Comparison of ENCODE assay signal across 1 cellular context in the genomic region with DNA sequence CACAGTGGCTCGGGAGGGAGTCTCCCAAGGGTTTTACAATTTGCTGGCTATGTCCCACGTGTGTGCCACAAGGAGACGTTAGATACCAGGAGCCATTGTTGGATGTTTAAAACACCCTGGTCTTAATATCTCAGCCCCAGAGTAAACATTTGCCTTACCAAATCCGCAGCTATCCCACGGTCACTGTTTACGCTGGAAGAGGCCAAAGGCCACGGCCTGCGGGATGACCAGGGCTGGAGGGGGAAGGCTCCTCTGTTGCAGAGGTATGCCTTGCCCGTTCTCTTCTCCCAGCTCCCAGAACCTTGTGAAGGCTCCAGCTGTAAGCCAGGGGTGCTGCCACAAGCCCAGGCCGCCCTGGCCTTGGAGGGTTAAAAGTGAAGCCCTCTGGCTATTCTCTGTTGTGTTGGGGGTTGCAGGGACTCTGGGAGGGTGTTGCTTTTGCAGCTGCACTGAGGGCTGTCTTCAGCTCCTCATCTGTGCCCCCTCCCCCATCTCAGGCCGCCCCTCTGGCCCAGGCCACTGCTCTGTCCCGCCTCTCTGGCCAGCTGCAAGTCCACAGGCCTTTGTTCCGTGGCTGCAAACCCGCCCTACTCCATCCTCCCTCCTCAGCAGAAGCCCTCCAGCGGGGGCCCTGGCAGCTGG.
TF ChIP-seq lines count a peak whose summit lies in the region.

No MANE protein-coding gene starts in this region.

TF ChIP-seq in HepG2, 621 proteins besides CTCF, POLR2A, EP300 and RAD21 (continued from another document and continues in another):
- TF ChIP-seq, protein P1, sequence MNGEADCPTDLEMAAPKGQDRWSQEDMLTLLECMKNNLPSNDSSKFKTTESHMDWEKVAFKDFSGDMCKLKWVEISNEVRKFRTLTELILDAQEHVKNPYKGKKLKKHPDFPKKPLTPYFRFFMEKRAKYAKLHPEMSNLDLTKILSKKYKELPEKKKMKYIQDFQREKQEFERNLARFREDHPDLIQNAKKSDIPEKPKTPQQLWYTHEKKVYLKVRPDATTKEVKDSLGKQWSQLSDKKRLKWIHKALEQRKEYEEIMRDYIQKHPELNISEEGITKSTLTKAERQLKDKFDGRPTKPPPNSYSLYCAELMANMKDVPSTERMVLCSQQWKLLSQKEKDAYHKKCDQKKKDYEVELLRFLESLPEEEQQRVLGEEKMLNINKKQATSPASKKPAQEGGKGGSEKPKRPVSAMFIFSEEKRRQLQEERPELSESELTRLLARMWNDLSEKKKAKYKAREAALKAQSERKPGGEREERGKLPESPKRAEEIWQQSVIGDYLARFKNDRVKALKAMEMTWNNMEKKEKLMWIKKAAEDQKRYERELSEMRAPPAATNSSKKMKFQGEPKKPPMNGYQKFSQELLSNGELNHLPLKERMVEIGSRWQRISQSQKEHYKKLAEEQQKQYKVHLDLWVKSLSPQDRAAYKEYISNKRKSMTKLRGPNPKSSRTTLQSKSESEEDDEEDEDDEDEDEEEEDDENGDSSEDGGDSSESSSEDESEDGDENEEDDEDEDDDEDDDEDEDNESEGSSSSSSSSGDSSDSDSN (CRISPR knock-in tag; IDR thresholded peaks at IDR 0.05), result peak; percentile 47; the same call in 1 of the 2 replicates
- TF ChIP-seq, protein P2, sequence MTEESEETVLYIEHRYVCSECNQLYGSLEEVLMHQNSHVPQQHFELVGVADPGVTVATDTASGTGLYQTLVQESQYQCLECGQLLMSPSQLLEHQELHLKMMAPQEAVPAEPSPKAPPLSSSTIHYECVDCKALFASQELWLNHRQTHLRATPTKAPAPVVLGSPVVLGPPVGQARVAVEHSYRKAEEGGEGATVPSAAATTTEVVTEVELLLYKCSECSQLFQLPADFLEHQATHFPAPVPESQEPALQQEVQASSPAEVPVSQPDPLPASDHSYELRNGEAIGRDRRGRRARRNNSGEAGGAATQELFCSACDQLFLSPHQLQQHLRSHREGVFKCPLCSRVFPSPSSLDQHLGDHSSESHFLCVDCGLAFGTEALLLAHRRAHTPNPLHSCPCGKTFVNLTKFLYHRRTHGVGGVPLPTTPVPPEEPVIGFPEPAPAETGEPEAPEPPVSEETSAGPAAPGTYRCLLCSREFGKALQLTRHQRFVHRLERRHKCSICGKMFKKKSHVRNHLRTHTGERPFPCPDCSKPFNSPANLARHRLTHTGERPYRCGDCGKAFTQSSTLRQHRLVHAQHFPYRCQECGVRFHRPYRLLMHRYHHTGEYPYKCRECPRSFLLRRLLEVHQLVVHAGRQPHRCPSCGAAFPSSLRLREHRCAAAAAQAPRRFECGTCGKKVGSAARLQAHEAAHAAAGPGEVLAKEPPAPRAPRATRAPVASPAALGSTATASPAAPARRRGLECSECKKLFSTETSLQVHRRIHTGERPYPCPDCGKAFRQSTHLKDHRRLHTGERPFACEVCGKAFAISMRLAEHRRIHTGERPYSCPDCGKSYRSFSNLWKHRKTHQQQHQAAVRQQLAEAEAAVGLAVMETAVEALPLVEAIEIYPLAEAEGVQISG (CRISPR knock-in tag; IDR thresholded peaks at IDR 0.05), result 0 out of 2 replicates have a peak, but pooled peaks have one; percentile 39
- TF ChIP-seq YY1 (IDR thresholded peaks at IDR 0.05; ENCODE audit: insufficient read depth, insufficient replicate concordance, low read depth, low read length) (no peak), ARNTL (CRISPR knock-in tag; IDR thresholded peaks at IDR 0.05) (no peak), HNF4G (IDR thresholded peaks at IDR 0.05; ENCODE audit: borderline replicate concordance, low read depth, low read length) (peak; percentile 70), HNF4G (CRISPR knock-in tag; IDR thresholded peaks at IDR 0.05; ENCODE audit: borderline replicate concordance, low read depth) (peak; percentile 61; the same call in 1 of the 2 replicates), PHF8 (CRISPR knock-in tag; IDR thresholded peaks at IDR 0.05) (peak; percentile 39; the same call in 1 of the 2 replicates), ONECUT2 (CRISPR knock-in tag; IDR thresholded peaks at IDR 0.05) (no peak), CHD4 (IDR thresholded peaks at IDR 0.05; ENCODE audit: borderline replicate concordance, low read length) (no peak), ZNF367 (CRISPR knock-in tag; IDR thresholded peaks at IDR 0.05; ENCODE audit: borderline replicate concordance) (no peak), FOXA1 (IDR thresholded peaks at IDR 0.05) (no peak), FOXA1 (CRISPR knock-in tag; IDR thresholded peaks at IDR 0.05) (peak; percentile 75; the same call in 1 of the 2 replicates), MEIS1 (CRISPR knock-in tag; IDR thresholded peaks at IDR 0.05; ENCODE audit: borderline replicate concordance) (no peak), PTBP1 (IDR thresholded peaks at IDR 0.05; ENCODE audit: low read depth, low read length, poor library complexity, severe bottlenecking) (no peak), ZSCAN31 (CRISPR knock-in tag; IDR thresholded peaks at IDR 0.05; ENCODE audit: low read depth) (no peak), MIER2 (CRISPR knock-in tag; IDR thresholded peaks at IDR 0.05) (no peak), SIN3B (IDR thresholded peaks at IDR 0.05; ENCODE audit: low read length) (no peak), ZNF24 (IDR thresholded peaks at IDR 0.05) (no peak), ZFAT (CRISPR knock-in tag; conservative IDR thresholded peaks at IDR 0.05) (no peak), FIP1L1 (IDR thresholded peaks at IDR 0.05; ENCODE audit: borderline replicate concordance, insufficient read depth, low read depth, low read length) (no peak), HDAC2 (CRISPR knock-in tag; IDR thresholded peaks at IDR 0.05) (peak; percentile 74; the same call in 1 of the 2 replicates), ZNF546 (CRISPR knock-in tag; conservative IDR thresholded peaks at IDR 0.05) (no peak), JARID2 (CRISPR knock-in tag; IDR thresholded peaks at IDR 0.05; ENCODE audit: insufficient replicate concordance) (peak; percentile 19), RXRB (CRISPR knock-in tag; IDR thresholded peaks at IDR 0.05; ENCODE audit: borderline replicate concordance) (peak; percentile 62; the same call in 1 of the 2 replicates), ZNF615 (CRISPR knock-in tag; IDR thresholded peaks at IDR 0.05; ENCODE audit: borderline replicate concordance) (no peak), ZNF34 (CRISPR knock-in tag; IDR thresholded peaks at IDR 0.05; ENCODE audit: borderline replicate concordance) (no peak), POLR2AphosphoS5 (IDR thresholded peaks at IDR 0.05; ENCODE audit: low read depth, low read length) (no peak), KDM6A (CRISPR knock-in tag; IDR thresholded peaks at IDR 0.05; ENCODE audit: low read depth) (no peak), ZFP36L1 (CRISPR knock-in tag; IDR thresholded peaks at IDR 0.05) (no peak), PAX8 (CRISPR knock-in tag; IDR thresholded peaks at IDR 0.05; ENCODE audit: borderline replicate concordance) (no peak), ZNF841 (CRISPR knock-in tag; IDR thresholded peaks at IDR 0.05; ENCODE audit: borderline replicate concordance) (no peak), ZNF616 (CRISPR knock-in tag; IDR thresholded peaks at IDR 0.05; ENCODE audit: low read depth) (no peak), FOXA3 (CRISPR knock-in tag; IDR thresholded peaks at IDR 0.05) (peak; percentile 80), SATB2 (CRISPR knock-in tag; IDR thresholded peaks at IDR 0.05) (no peak), LCORL (IDR thresholded peaks at IDR 0.05) (no peak), LCORL (CRISPR knock-in tag; IDR thresholded peaks at IDR 0.05) (peak; percentile 87)
- TF ChIP-seq, protein P3, sequence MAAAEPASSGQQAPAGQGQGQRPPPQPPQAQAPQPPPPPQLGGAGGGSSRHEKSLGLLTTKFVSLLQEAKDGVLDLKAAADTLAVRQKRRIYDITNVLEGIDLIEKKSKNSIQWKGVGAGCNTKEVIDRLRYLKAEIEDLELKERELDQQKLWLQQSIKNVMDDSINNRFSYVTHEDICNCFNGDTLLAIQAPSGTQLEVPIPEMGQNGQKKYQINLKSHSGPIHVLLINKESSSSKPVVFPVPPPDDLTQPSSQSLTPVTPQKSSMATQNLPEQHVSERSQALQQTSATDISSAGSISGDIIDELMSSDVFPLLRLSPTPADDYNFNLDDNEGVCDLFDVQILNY (CRISPR knock-in tag; conservative IDR thresholded peaks at IDR 0.05), result no peak
- TF ChIP-seq, protein P4, sequence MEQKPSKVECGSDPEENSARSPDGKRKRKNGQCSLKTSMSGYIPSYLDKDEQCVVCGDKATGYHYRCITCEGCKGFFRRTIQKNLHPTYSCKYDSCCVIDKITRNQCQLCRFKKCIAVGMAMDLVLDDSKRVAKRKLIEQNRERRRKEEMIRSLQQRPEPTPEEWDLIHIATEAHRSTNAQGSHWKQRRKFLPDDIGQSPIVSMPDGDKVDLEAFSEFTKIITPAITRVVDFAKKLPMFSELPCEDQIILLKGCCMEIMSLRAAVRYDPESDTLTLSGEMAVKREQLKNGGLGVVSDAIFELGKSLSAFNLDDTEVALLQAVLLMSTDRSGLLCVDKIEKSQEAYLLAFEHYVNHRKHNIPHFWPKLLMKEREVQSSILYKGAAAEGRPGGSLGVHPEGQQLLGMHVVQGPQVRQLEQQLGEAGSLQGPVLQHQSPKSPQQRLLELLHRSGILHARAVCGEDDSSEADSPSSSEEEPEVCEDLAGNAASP (CRISPR knock-in tag; IDR thresholded peaks at IDR 0.05; ENCODE audit: borderline replicate concordance), result 0 out of 2 replicates have a peak, but pooled peaks have one; percentile 30
- TF ChIP-seq, protein P5, sequence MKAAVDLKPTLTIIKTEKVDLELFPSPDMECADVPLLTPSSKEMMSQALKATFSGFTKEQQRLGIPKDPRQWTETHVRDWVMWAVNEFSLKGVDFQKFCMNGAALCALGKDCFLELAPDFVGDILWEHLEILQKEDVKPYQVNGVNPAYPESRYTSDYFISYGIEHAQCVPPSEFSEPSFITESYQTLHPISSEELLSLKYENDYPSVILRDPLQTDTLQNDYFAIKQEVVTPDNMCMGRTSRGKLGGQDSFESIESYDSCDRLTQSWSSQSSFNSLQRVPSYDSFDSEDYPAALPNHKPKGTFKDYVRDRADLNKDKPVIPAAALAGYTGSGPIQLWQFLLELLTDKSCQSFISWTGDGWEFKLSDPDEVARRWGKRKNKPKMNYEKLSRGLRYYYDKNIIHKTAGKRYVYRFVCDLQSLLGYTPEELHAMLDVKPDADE (CRISPR knock-in tag; IDR thresholded peaks at IDR 0.05), result no peak
- TF ChIP-seq, protein P6, sequence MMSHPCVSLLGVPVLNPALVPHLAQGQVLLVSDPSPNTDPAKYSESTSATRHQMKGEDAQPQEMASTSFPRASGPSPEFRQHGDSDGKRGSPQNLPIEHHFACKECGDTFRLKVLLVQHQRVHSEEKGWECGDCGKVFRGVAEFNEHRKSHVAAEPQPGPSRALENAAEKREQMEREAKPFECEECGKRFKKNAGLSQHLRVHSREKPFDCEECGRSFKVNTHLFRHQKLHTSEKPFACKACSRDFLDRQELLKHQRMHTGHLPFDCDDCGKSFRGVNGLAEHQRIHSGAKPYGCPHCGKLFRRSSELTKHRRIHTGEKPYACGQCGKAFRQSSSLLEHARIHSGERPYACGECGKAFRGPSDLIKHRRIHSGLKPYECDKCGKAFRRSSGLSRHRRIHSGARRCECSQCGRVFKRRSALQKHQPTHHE (CRISPR knock-in tag; IDR thresholded peaks at IDR 0.05; ENCODE audit: borderline replicate concordance), result no peak
- TF ChIP-seq, protein P7, sequence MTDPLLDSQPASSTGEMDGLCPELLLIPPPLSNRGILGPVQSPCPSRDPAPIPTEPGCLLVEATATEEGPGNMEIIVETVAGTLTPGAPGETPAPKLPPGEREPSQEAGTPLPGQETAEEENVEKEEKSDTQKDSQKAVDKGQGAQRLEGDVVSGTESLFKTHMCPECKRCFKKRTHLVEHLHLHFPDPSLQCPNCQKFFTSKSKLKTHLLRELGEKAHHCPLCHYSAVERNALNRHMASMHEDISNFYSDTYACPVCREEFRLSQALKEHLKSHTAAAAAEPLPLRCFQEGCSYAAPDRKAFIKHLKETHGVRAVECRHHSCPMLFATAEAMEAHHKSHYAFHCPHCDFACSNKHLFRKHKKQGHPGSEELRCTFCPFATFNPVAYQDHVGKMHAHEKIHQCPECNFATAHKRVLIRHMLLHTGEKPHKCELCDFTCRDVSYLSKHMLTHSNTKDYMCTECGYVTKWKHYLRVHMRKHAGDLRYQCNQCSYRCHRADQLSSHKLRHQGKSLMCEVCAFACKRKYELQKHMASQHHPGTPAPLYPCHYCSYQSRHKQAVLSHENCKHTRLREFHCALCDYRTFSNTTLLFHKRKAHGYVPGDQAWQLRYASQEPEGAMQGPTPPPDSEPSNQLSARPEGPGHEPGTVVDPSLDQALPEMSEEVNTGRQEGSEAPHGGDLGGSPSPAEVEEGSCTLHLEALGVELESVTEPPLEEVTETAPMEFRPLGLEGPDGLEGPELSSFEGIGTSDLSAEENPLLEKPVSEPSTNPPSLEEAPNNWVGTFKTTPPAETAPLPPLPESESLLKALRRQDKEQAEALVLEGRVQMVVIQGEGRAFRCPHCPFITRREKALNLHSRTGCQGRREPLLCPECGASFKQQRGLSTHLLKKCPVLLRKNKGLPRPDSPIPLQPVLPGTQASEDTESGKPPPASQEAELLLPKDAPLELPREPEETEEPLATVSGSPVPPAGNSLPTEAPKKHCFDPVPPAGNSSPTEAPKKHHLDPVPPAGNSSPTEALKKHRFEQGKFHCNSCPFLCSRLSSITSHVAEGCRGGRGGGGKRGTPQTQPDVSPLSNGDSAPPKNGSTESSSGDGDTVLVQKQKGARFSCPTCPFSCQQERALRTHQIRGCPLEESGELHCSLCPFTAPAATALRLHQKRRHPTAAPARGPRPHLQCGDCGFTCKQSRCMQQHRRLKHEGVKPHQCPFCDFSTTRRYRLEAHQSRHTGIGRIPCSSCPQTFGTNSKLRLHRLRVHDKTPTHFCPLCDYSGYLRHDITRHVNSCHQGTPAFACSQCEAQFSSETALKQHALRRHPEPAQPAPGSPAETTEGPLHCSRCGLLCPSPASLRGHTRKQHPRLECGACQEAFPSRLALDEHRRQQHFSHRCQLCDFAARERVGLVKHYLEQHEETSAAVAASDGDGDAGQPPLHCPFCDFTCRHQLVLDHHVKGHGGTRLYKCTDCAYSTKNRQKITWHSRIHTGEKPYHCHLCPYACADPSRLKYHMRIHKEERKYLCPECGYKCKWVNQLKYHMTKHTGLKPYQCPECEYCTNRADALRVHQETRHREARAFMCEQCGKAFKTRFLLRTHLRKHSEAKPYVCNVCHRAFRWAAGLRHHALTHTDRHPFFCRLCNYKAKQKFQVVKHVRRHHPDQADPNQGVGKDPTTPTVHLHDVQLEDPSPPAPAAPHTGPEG (CRISPR knock-in tag; IDR thresholded peaks at IDR 0.05), result no peak
- TF ChIP-seq, protein P8, sequence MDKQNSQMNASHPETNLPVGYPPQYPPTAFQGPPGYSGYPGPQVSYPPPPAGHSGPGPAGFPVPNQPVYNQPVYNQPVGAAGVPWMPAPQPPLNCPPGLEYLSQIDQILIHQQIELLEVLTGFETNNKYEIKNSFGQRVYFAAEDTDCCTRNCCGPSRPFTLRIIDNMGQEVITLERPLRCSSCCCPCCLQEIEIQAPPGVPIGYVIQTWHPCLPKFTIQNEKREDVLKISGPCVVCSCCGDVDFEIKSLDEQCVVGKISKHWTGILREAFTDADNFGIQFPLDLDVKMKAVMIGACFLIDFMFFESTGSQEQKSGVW (CRISPR knock-in tag; IDR thresholded peaks at IDR 0.05; ENCODE audit: borderline replicate concordance), result no peak
- TF ChIP-seq, protein P9, sequence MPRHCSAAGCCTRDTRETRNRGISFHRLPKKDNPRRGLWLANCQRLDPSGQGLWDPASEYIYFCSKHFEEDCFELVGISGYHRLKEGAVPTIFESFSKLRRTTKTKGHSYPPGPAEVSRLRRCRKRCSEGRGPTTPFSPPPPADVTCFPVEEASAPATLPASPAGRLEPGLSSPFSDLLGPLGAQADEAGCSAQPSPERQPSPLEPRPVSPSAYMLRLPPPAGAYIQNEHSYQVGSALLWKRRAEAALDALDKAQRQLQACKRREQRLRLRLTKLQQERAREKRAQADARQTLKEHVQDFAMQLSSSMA (CRISPR knock-in tag; IDR thresholded peaks at IDR 0.05), result no peak
